20 cellular contexts compared by ENCODE assay signal in genomic region chr9:94885854-94886447, GRCh38.
DNase-seq lines count a peak whose midpoint lies in the region; ATAC-seq and TF ChIP-seq lines count a peak whose summit lies in the region.
"Had no signal": no experiment of that assay in that cellular context is flagged by ENCODE, and none has a peak within 500 bp of the region (broad histone marks: within the 10 kb centered on the region; RNA-seq: fewer than 3 reads in every experiment).

No MANE protein-coding gene starts in this region.

- CTCF ChIA-PET in SK-N-SH (lab: Yijun Ruan, JAX), result interaction anchor here (1.4 kb wide), 1 partner anchor 19 kb away, joined by 4 read pairs; no protein-coding TSS in a partner anchor
- CTCF ChIA-PET in PC-3 (lab: Charles Lee), result no interaction called here

- no peak overlapping the region for H3K4me2 ChIP-seq in SK-N-SH
- no peak overlapping the region for H3K4me2 ChIP-seq in mesendoderm (ENCODE audit: low read length)
- H3K4me2 ChIP-seq in PC-3 (ENCODE audit: low read length), result no peak overlapping the region

- peak overlapping the region; percentile 74 for H2BK15ac ChIP-seq in mesendoderm (replicated peaks; ENCODE audit: low read depth)

- no peak for TF ChIP-seq CTCF in SK-N-SH (IDR thresholded peaks at IDR 0.05)
- TF ChIP-seq CTCF in VCaP (conservative IDR thresholded peaks at IDR 0.05), result no peak
- TF ChIP-seq CTCF in tibial artery (IDR thresholded peaks at IDR 0.05), result no peak
- TF ChIP-seq CTCF in PC-3 (conservative IDR thresholded peaks at IDR 0.05; ENCODE audit: low read depth, low read length), result no peak

- no peak overlapping the region for H2AFZ ChIP-seq in SK-N-SH (ENCODE audit: low read depth)
- H2AFZ ChIP-seq in PC-3 (ENCODE audit: low read length), result no peak overlapping the region

- no peak overlapping the region for H3K56ac ChIP-seq in mesendoderm (ENCODE audit: low read length)

- H4K20me1 ChIP-seq in SK-N-SH (ENCODE audit: insufficient read depth) (no peaks in the 10 kb centered on the region), PC-3 (ENCODE audit: low read length) (no peaks in the 10 kb centered on the region)

- H3K27ac ChIP-seq in SK-N-SH (ENCODE audit: low read depth in 2 of 2, low read length in 1 of 2) (peak overlapping the region; percentile 37 to 61; a peak in 1 of 4 replicates), VCaP (peak overlapping the region; percentile 87), mesendoderm (ENCODE audit: low read depth, low read length) (no peak overlapping the region), tibial artery (peak overlapping the region; percentile 20 to 24), PC-3 (ENCODE audit: low read length) (no peak overlapping the region)
- H3K27ac ChIP-seq: adrenal gland had no signal

- H3K18ac ChIP-seq in mesendoderm (ENCODE audit: low read length), result peak overlapping the region; percentile 75

- H3K4me3 ChIP-seq in SK-N-SH (ENCODE audit: low read depth in 2 of 2, low read length in 1 of 2) (no peak overlapping the region), mesendoderm (ENCODE audit: low read length) (no peak overlapping the region), tibial artery (no peak overlapping the region), PC-3 (ENCODE audit: low read length) (no peak overlapping the region)
- H3K4me3 ChIP-seq: adrenal gland, skin epidermis, tibial nerve had no signal

- no peak for ATAC-seq in SK-N-SH treated with all-trans-retinoic acid at 6 μM for 48 hours
- ATAC-seq in PC-3, result no peak
- no peak for ATAC-seq in GM19395 (IDR thresholded peaks at IDR 0.05; ENCODE audit: unreplicated experiment)
- ATAC-seq: naive thymus-derived CD8-positive, alpha-beta T cell; T-helper 17 cell had no signal

- DNase-seq in SK-N-SH, result no peak
- no peak for DNase-seq in mesendoderm
- DNase-seq in tibial artery, result no peak
- DNase-seq in anterior cingulate cortex (lab: John Stamatoyannopoulos, UW), result no peak
- no peak for DNase-seq in PC-3
- DNase-seq: 8988T; activated CD4-positive, alpha-beta T cell treated with anti-CD3 and anti-CD28 coated beads, Interleukin-2, amount 50 U/mL, for 1 hour; activated T-cell treated with anti-CD3 and anti-CD28 coated beads for 4 hours; COR-L47; naive thymus-derived CD8-positive, alpha-beta T cell; NCI-H1048; NCI-H2029 treated with DMSO at 0.1 percent for 48 hours; stimulated activated naive CD4-positive, alpha-beta T cell; T-helper 17 cell had no signal

- H4K8ac ChIP-seq in mesendoderm (ENCODE audit: low read depth, low read length), result no peak overlapping the region

- BruUV-seq in PC-3 (replicated peaks; lab: Mats Ljungman, UMichigan), result no TSS peak

- peaks cover 3% of the 10 kb centered on the region for H3F3A ChIP-seq in SK-N-SH (replicated peaks; ENCODE audit: insufficient read depth)
- H3F3A ChIP-seq in PC-3 (ENCODE audit: low read length, unreplicated experiment), result no peaks in the 10 kb centered on the region

- H3K23ac ChIP-seq in mesendoderm (ENCODE audit: low read length), result no peak overlapping the region

- 95% methylated on average over 4 of the region's 4 CpGs for WGBS in SK-N-SH (ENCODE audit: low lambda C conversion rate)
- no CpG with 5 or more reads among the region's 4 CpGs for WGBS in mesendoderm (ENCODE audit: extremely low coverage, insufficient coverage, low lambda C conversion rate)

- intact Hi-C loops in tibial artery (cut with DNase I; ENCODE audit: low total_unique reads), result loop anchor here (10.0 kb wide), 1 partner anchor 59 kb away; no protein-coding TSS in a partner anchor
- intact Hi-C loops in PC-3 (cut with micrococcal nuclease), result no loop called here

- H2BK5ac ChIP-seq in mesendoderm (ENCODE audit: low read length), result no peak overlapping the region

- no peak overlapping the region for H2BK120ac ChIP-seq in mesendoderm (ENCODE audit: low read depth, low read length)

- POLR2A ChIA-PET in SK-N-SH (lab: Yijun Ruan, JAX) (no interaction called here), PC-3 (lab: Charles Lee; ENCODE audit: unreplicated experiment) (no interaction called here)

- H3K4ac ChIP-seq in mesendoderm (ENCODE audit: low read depth, low read length), result no peak overlapping the region

- TF ChIP-seq RAD21 in SK-N-SH (IDR thresholded peaks at IDR 0.05; ENCODE audit: low read length), result no peak

- H3K79me2 ChIP-seq in SK-N-SH (ENCODE audit: insufficient read depth) (no peaks in the 10 kb centered on the region), mesendoderm (ENCODE audit: control insufficient read depth, insufficient read depth, low read length) (no peaks in the 10 kb centered on the region), PC-3 (ENCODE audit: low read length) (0 out of 2 replicates have a peak, but pooled peaks cover 4% of the 10 kb centered on the region)

- H3K27me3 ChIP-seq in SK-N-SH (ENCODE audit: insufficient read depth) (no peaks in the 10 kb centered on the region), mesendoderm (ENCODE audit: insufficient read depth, low read length, poor library complexity) (no peaks in the 10 kb centered on the region), tibial artery (no peaks in the 10 kb centered on the region), PC-3 (ENCODE audit: low read length) (no peaks in the 10 kb centered on the region)
- H3K27me3 ChIP-seq: adrenal gland, tibial nerve had no signal

- no peaks in the 10 kb centered on the region for H3K79me1 ChIP-seq in mesendoderm (ENCODE audit: low read length)

- peaks cover 5% of the 10 kb centered on the region; the same call in 1 of the 2 replicates for H3K9me3 ChIP-seq in SK-N-SH
- H3K9me3 ChIP-seq in tibial artery, result peaks cover 0 to 3% (median 0%) of the 10 kb centered on the region in 3 donors
- no peaks in the 10 kb centered on the region for H3K9me3 ChIP-seq in PC-3 (ENCODE audit: low read length)
- H3K9me3 ChIP-seq: adrenal gland had no signal

- no peak overlapping the region for H4K5ac ChIP-seq in mesendoderm (ENCODE audit: low read length)

- no peak overlapping the region for H2AK5ac ChIP-seq in mesendoderm (ENCODE audit: low read length)

- H3K9ac ChIP-seq in SK-N-SH (no peak overlapping the region), mesendoderm (ENCODE audit: low read length) (no peak overlapping the region), PC-3 (ENCODE audit: low read length) (no peak overlapping the region)

- H3K4me1 ChIP-seq in SK-N-SH (ENCODE audit: control insufficient read depth in 1 of 2, insufficient read depth in 2 of 2, low read depth in 1 of 2, low read length in 1 of 2) (peaks cover 0 to 11% of the 10 kb centered on the region in 2 experiments; a peak in 2 of 4 replicates), mesendoderm (ENCODE audit: control insufficient read depth, low read depth, low read length) (no peaks in the 10 kb centered on the region), tibial artery (peaks cover 0 to 36% (median 11%) of the 10 kb centered on the region in 4 donors), PC-3 (ENCODE audit: insufficient read depth, low read length) (peaks cover 35% of the 10 kb centered on the region)

- TF ChIP-seq EP300 in SK-N-SH (IDR thresholded peaks at IDR 0.05; ENCODE audit: borderline replicate concordance in 1 of 2, low read depth in 1 of 2, low read length in 1 of 2), result no peak

- H3K36me3 ChIP-seq in SK-N-SH (replicated peaks in 1 of 2; ENCODE audit: control insufficient read depth in 1 of 2, insufficient read depth in 2 of 2, low read length in 1 of 2) (peaks cover 0 to 4% of the 10 kb centered on the region in 2 experiments), mesendoderm (ENCODE audit: control insufficient read depth, insufficient read depth, low read length) (no peaks in the 10 kb centered on the region), tibial artery (no peaks in the 10 kb centered on the region), PC-3 (ENCODE audit: low read depth, low read length) (no peaks in the 10 kb centered on the region)
- H3K36me3 ChIP-seq: adrenal gland had no signal

- H3K9me2 ChIP-seq in SK-N-SH, result no peaks in the 10 kb centered on the region
- no peaks in the 10 kb centered on the region for H3K9me2 ChIP-seq in PC-3 (replicated peaks; ENCODE audit: low read length)

TF ChIP-seq in SK-N-SH, 30 proteins besides CTCF, POLR2A, EP300 and RAD21 (continues in another document):
- TF ChIP-seq TCF12 (IDR thresholded peaks at IDR 0.05) (no peak), GABPA (IDR thresholded peaks at IDR 0.05; ENCODE audit: low read depth) (no peak)

TF ChIP-seq in SK-N-SH treated with all-trans-retinoic acid at 6 μM for 48 hours, 23 proteins besides CTCF, POLR2A, EP300 and RAD21 (continues in another document):
- TF ChIP-seq BACH2 (CRISPR knock-in tag; IDR thresholded peaks at IDR 0.05; ENCODE audit: borderline replicate concordance) (no peak), ISL1 (CRISPR knock-in tag; IDR thresholded peaks at IDR 0.05) (no peak), GLIS3 (CRISPR knock-in tag; IDR thresholded peaks at IDR 0.05) (no peak), ZFP3 (CRISPR knock-in tag; IDR thresholded peaks at IDR 0.05) (no peak), PATZ1 (CRISPR knock-in tag; IDR thresholded peaks at IDR 0.05; ENCODE audit: borderline replicate concordance) (no peak), ZNF70 (CRISPR knock-in tag; IDR thresholded peaks at IDR 0.05) (no peak), TOX (CRISPR knock-in tag; IDR thresholded peaks at IDR 0.05; ENCODE audit: borderline replicate concordance) (no peak), OSR1 (CRISPR knock-in tag; IDR thresholded peaks at IDR 0.05) (no peak)

Comparison
In these comparisons a context has a peak if more than half of its experiments do, and no peak if none do; other contexts are left out.
1. H3K27ac ChIP-seq: peak in SK-N-SH (2 of 2), VCaP (single experiment) and tibial artery (2 of 2); none in mesendoderm (single experiment) and PC-3 (single experiment).